ENCODE assay signal across 16 cellular contexts in genomic region chr5:143494595-143494994, GRCh38.
"Had no signal": no experiment of that assay in that cellular context is flagged by ENCODE, and none has a peak within 500 bp of the region (broad histone marks: within the 10 kb centered on the region; RNA-seq: fewer than 3 reads in every experiment).

No MANE protein-coding gene starts in this region.

- ATAC-seq: left colon had no signal

- H3K4me3 ChIP-seq: cardiac muscle cell, gastrocnemius medialis, heart right ventricle, lower lobe of right lung, sigmoid colon, spleen, tibial artery, vagina had no signal

- H3K27ac Mint-ChIP-seq: activated naive CD4-positive, alpha-beta T cell treated with anti-CD3 and anti-CD28 coated beads, Interleukin-2, amount 10 ng/mL, durations not matched to agents 7 days and 5 days; activated T-helper 2 cell treated with anti-CD3 and anti-CD28 coated beads, Interferon-gamma antibody, Interleukin-2, Interleukin-4, amounts not matched to agents 10 μg/mL and 5 μg/mL and 100 μg/mL, durations not matched to agents 14 hours and 24 hours and 36 hours had no signal

- H3K9me3 ChIP-seq: gastrocnemius medialis, heart right ventricle, lower lobe of right lung, sigmoid colon, spleen, tibial artery, vagina had no signal

- H3K4me3 Mint-ChIP-seq: activated naive CD4-positive, alpha-beta T cell treated with anti-CD3 and anti-CD28 coated beads, Interleukin-2, amount 10 ng/mL, durations not matched to agents 7 days and 5 days had no signal

- H3K27ac ChIP-seq: cardiac muscle cell, lower lobe of right lung, tibial artery, vagina had no signal

- H3K27me3 ChIP-seq: cardiac muscle cell, gastrocnemius medialis, heart right ventricle, sigmoid colon, spleen, tibial artery, vagina had no signal

- H3K36me3 Mint-ChIP-seq: activated naive CD4-positive, alpha-beta T cell treated with anti-CD3 and anti-CD28 coated beads, Interleukin-2, amount 10 ng/mL, durations not matched to agents 7 days and 5 days had no signal

- FAIRE-seq: colon had no signal

- H3K9me3 Mint-ChIP-seq: activated naive CD4-positive, alpha-beta T cell treated with anti-CD3 and anti-CD28 coated beads, Interleukin-2, amount 10 ng/mL, durations not matched to agents 7 days and 5 days; activated T-helper 2 cell treated with anti-CD3 and anti-CD28 coated beads, Interferon-gamma antibody, Interleukin-2, Interleukin-4, amounts not matched to agents 10 μg/mL and 5 μg/mL and 100 μg/mL, durations not matched to agents 14 hours and 24 hours and 36 hours had no signal

- H3K36me3 ChIP-seq: cardiac muscle cell, gastrocnemius medialis, heart right ventricle, lower lobe of right lung, sigmoid colon, spleen, tibial artery, vagina had no signal

- H3K27me3 Mint-ChIP-seq: activated naive CD4-positive, alpha-beta T cell treated with anti-CD3 and anti-CD28 coated beads, Interleukin-2, amount 10 ng/mL, durations not matched to agents 7 days and 5 days had no signal

- DNase-seq: activated CD4-positive, alpha-beta T cell treated with anti-CD3 and anti-CD28 coated beads, Interleukin-2, amount 50 U/mL, for 48 hours; activated CD4-positive, CD25-positive, alpha-beta regulatory T cell treated with anti-CD3 and anti-CD28 coated beads, Interleukin-2, amount 50 U/mL, for 72 hours; activated naive CD4-positive, alpha-beta T cell treated with anti-CD3 and anti-CD28 coated beads, Interleukin-2, amount 10 ng/mL, durations not matched to agents 7 days and 5 days; gastrocnemius medialis; heart right ventricle; left colon; lower lobe of right lung; midbrain; sigmoid colon; spleen; T-helper 1 cell; tibial artery had no signal

- H3K4me1 Mint-ChIP-seq: activated naive CD4-positive, alpha-beta T cell treated with anti-CD3 and anti-CD28 coated beads, Interleukin-2, amount 10 ng/mL, durations not matched to agents 7 days and 5 days had no signal
